25 cellular contexts compared by ENCODE assay signal in genomic region chr12:2402180-2402579, GRCh38.
A peak's percentile ranks its signal among the peaks of the same experiment; 100 is the strongest.
DNase-seq lines count a peak whose midpoint lies in the region; ATAC-seq and TF ChIP-seq lines count a peak whose summit lies in the region.
"Had no signal": no experiment of that assay in that cellular context is flagged by ENCODE, and none has a peak within 500 bp of the region (broad histone marks: within the 10 kb centered on the region; RNA-seq: fewer than 3 reads in every experiment).

No MANE protein-coding gene starts in this region.

- TF ChIP-seq EP300 in SK-N-SH (IDR thresholded peaks at IDR 0.05; ENCODE audit: borderline replicate concordance in 1 of 2, low read depth in 1 of 2, low read length in 1 of 2) = no peak

- H3K79me2 ChIP-seq in SK-N-SH (ENCODE audit: insufficient read depth) = no peaks in the 10 kb centered on the region
- H3K79me2 ChIP-seq: hepatocyte had no signal

- no peak for TF ChIP-seq CTCF in SK-N-SH (IDR thresholded peaks at IDR 0.05)

- ATAC-seq in SK-N-SH treated with all-trans-retinoic acid at 6 μM for 48 hours = no peak
- ATAC-seq in HG03045 (IDR thresholded peaks at IDR 0.05; ENCODE audit: unreplicated experiment) = no peak
- ATAC-seq: stimulated activated memory B cell treated with anti-CD40 and anti-IgM and Interleukin-4, amounts not matched to agents 10 μg/mL and 1 μg/mL and 100 μg/mL, for 72 hours had no signal

- H3K27me3 ChIP-seq in SK-N-SH (ENCODE audit: insufficient read depth) = no peaks in the 10 kb centered on the region; the same call in 1 of the 2 replicates
- H3K27me3 ChIP-seq in muscle layer of colon (ENCODE audit: control insufficient read depth in 1 of 2, insufficient read depth in 2 of 2, low read length in 2 of 2) = no peaks in the 10 kb centered on the region
- H3K27me3 ChIP-seq: hepatocyte, SJCRH30 had no signal

- H3K36me3 ChIP-seq in SK-N-SH (replicated peaks in 1 of 2; ENCODE audit: control insufficient read depth in 1 of 2, insufficient read depth in 2 of 2, low read length in 1 of 2) (no peaks in the 10 kb centered on the region), muscle layer of colon (ENCODE audit: insufficient read depth, low read length) (no peaks in the 10 kb centered on the region)
- H3K36me3 ChIP-seq: HAP-1, prostate gland, SJCRH30 had no signal

- H3K4me1 ChIP-seq in SK-N-SH (ENCODE audit: control insufficient read depth in 1 of 2, insufficient read depth in 2 of 2, low read depth in 1 of 2, low read length in 1 of 2) = peaks cover 0 to 9% of the 10 kb centered on the region in 2 experiments; a peak in 1 of 4 replicates
- peaks cover 45% of the 10 kb centered on the region for H3K4me1 ChIP-seq in muscle layer of colon (ENCODE audit: insufficient read depth, low read length)
- H3K4me1 ChIP-seq: HAP-1, prostate gland, SJCRH30 had no signal

- 66% methylated on average over 4 of the region's 5 CpGs for WGBS in SK-N-SH (ENCODE audit: low lambda C conversion rate)

- H3K9me2 ChIP-seq in SK-N-SH = no peaks in the 10 kb centered on the region

- no peak overlapping the region; a peak in 1 of 4 replicates for H3K27ac ChIP-seq in SK-N-SH (ENCODE audit: low read depth in 2 of 2, low read length in 1 of 2)
- H3K27ac ChIP-seq in muscle layer of colon (ENCODE audit: low read depth, low read length) = peak overlapping the region; percentile 71
- H3K27ac ChIP-seq: hepatocyte, PC-9, prostate gland, SJCRH30, VCaP had no signal

- H3K27ac Mint-ChIP-seq in activated T-helper 2 cell treated with anti-CD3 and anti-CD28 coated beads, Interferon-gamma antibody, Interleukin-2, Interleukin-4, amounts not matched to agents 10 μg/mL and 5 μg/mL and 100 μg/mL, durations not matched to agents 14 hours and 24 hours and 36 hours = no peak overlapping the region
- H3K27ac Mint-ChIP-seq: activated CD4-positive, alpha-beta T cell treated with anti-CD3 and anti-CD28 coated beads, Interleukin-2, amount 10 ng/mL, durations not matched to agents 24 days and 14 days; activated naive CD8-positive, alpha-beta T cell treated with anti-CD3 and anti-CD28 coated beads, Interleukin-2, amount 10 ng/mL, durations not matched to agents 7 days and 5 days; immature natural killer cell; stimulated activated memory B cell treated with anti-CD40 and anti-IgM and Interleukin-4, amounts not matched to agents 10 μg/mL and 1 μg/mL and 100 μg/mL, for 72 hours had no signal

- CTCF ChIA-PET in SK-N-SH (lab: Yijun Ruan, JAX) = interaction anchor here (0.7 to 5.1 kb wide), 5 partner anchors 9 to 192 kb away, joined by 3 to 31 read pairs (median 3); no protein-coding TSS in a partner anchor

- H3K4me3 ChIP-seq in SK-N-SH (ENCODE audit: low read depth in 2 of 2, low read length in 1 of 2) (no peak overlapping the region), muscle layer of colon (ENCODE audit: low read depth in 1 of 2, low read length in 2 of 2) (no peak overlapping the region)
- H3K4me3 ChIP-seq: HAP-1, hepatocyte, PC-9, prostate gland, SJCRH30, smooth muscle cell had no signal

- no peak overlapping the region for H3K4me2 ChIP-seq in SK-N-SH
- H3K4me2 ChIP-seq: hepatocyte, PC-9, smooth muscle cell had no signal

- no peaks in the 10 kb centered on the region for H3K9me3 ChIP-seq in SK-N-SH
- no peaks in the 10 kb centered on the region for H3K9me3 ChIP-seq in muscle layer of colon (ENCODE audit: low read length)
- H3K9me3 ChIP-seq: HAP-1, prostate gland, SJCRH30 had no signal

- H4K20me1 ChIP-seq in SK-N-SH (ENCODE audit: insufficient read depth) = no peaks in the 10 kb centered on the region

- no peak for TF ChIP-seq RAD21 in SK-N-SH (IDR thresholded peaks at IDR 0.05; ENCODE audit: low read length)

- H3K4me3 Mint-ChIP-seq in activated T-helper 2 cell treated with anti-CD3 and anti-CD28 coated beads, Interferon-gamma antibody, Interleukin-2, Interleukin-4, amounts not matched to agents 10 μg/mL and 5 μg/mL and 100 μg/mL, durations not matched to agents 14 hours and 24 hours and 36 hours (ENCODE audit: low read depth) = no peak overlapping the region
- H3K4me3 Mint-ChIP-seq: activated CD4-positive, alpha-beta T cell treated with anti-CD3 and anti-CD28 coated beads, Interleukin-2, amount 10 ng/mL, durations not matched to agents 24 days and 14 days; activated naive CD8-positive, alpha-beta T cell treated with anti-CD3 and anti-CD28 coated beads, Interleukin-2, amount 10 ng/mL, durations not matched to agents 7 days and 5 days; IgD-negative memory B cell; immature natural killer cell; stimulated activated memory B cell treated with anti-CD40 and anti-IgM and Interleukin-4, amounts not matched to agents 10 μg/mL and 1 μg/mL and 100 μg/mL, for 72 hours had no signal

- peak; percentile 42 for DNase-seq in SK-N-SH
- DNase-seq in NCI-H1092 (lab: John Stamatoyannopoulos, UW) = peak; percentile 38
- DNase-seq in NCI-H2227 treated with DMSO at 0.1 percent for 48 hours (lab: John Stamatoyannopoulos, UW) = peak; percentile 42
- no peak for DNase-seq in activated T-helper 2 cell treated with anti-CD3 and anti-CD28 coated beads, Interferon-gamma antibody, Interleukin-2, Interleukin-4, amounts not matched to agents 10 μg/mL and 5 μg/mL and 100 μg/mL, durations not matched to agents 14 hours and 24 hours and 36 hours (ENCODE audit: low spot score)
- no peak for DNase-seq in activated T-cell treated with anti-CD3 and anti-CD28 coated beads, Interleukin-2, amount 50 U/mL, for 48 hours
- DNase-seq: activated CD4-positive, alpha-beta T cell treated with anti-CD3 and anti-CD28 coated beads, Interleukin-2, amount 10 ng/mL, durations not matched to agents 24 days and 14 days; activated naive CD8-positive, alpha-beta T cell treated with anti-CD3 and anti-CD28 coated beads, Interleukin-2, amount 10 ng/mL, durations not matched to agents 7 days and 5 days; cerebellar nuclear complex; erythroblast; foreskin melanocyte; immature natural killer cell; NCI-H1694; PC-9; SJCRH30; T-helper 2 cell had no signal

- peaks cover 1% of the 10 kb centered on the region for H3K4me1 Mint-ChIP-seq in activated T-helper 2 cell treated with anti-CD3 and anti-CD28 coated beads, Interferon-gamma antibody, Interleukin-2, Interleukin-4, amounts not matched to agents 10 μg/mL and 5 μg/mL and 100 μg/mL, durations not matched to agents 14 hours and 24 hours and 36 hours (ENCODE audit: low read depth)
- H3K4me1 Mint-ChIP-seq: activated CD4-positive, alpha-beta T cell treated with anti-CD3 and anti-CD28 coated beads, Interleukin-2, amount 10 ng/mL, durations not matched to agents 24 days and 14 days; IgD-negative memory B cell; immature natural killer cell had no signal

- intact Hi-C loops in activated T-helper 2 cell treated with anti-CD3 and anti-CD28 coated beads, Interferon-gamma antibody, Interleukin-2, Interleukin-4, amounts not matched to agents 10 μg/mL and 5 μg/mL and 100 μg/mL, durations not matched to agents 14 hours and 24 hours and 36 hours (cut with micrococcal nuclease) = no loop called here

- no peaks in the 10 kb centered on the region for H3K36me3 Mint-ChIP-seq in activated T-helper 2 cell treated with anti-CD3 and anti-CD28 coated beads, Interferon-gamma antibody, Interleukin-2, Interleukin-4, amounts not matched to agents 10 μg/mL and 5 μg/mL and 100 μg/mL, durations not matched to agents 14 hours and 24 hours and 36 hours (ENCODE audit: low read depth)
- H3K36me3 Mint-ChIP-seq: activated naive CD8-positive, alpha-beta T cell treated with anti-CD3 and anti-CD28 coated beads, Interleukin-2, amount 10 ng/mL, durations not matched to agents 7 days and 5 days; IgD-negative memory B cell; immature natural killer cell; stimulated activated memory B cell treated with anti-CD40 and anti-IgM and Interleukin-4, amounts not matched to agents 10 μg/mL and 1 μg/mL and 100 μg/mL, for 72 hours had no signal

- H3K9me3 Mint-ChIP-seq in activated T-helper 2 cell treated with anti-CD3 and anti-CD28 coated beads, Interferon-gamma antibody, Interleukin-2, Interleukin-4, amounts not matched to agents 10 μg/mL and 5 μg/mL and 100 μg/mL, durations not matched to agents 14 hours and 24 hours and 36 hours = no peaks in the 10 kb centered on the region
- H3K9me3 Mint-ChIP-seq: activated CD4-positive, alpha-beta T cell treated with anti-CD3 and anti-CD28 coated beads, Interleukin-2, amount 10 ng/mL, durations not matched to agents 24 days and 14 days; activated naive CD8-positive, alpha-beta T cell treated with anti-CD3 and anti-CD28 coated beads, Interleukin-2, amount 10 ng/mL, durations not matched to agents 7 days and 5 days; immature natural killer cell; stimulated activated memory B cell treated with anti-CD40 and anti-IgM and Interleukin-4, amounts not matched to agents 10 μg/mL and 1 μg/mL and 100 μg/mL, for 72 hours had no signal

- no peak overlapping the region for H2AFZ ChIP-seq in SK-N-SH (ENCODE audit: low read depth)
- H2AFZ ChIP-seq: hepatocyte, PC-9 had no signal

- POLR2A ChIA-PET in SK-N-SH (lab: Yijun Ruan, JAX) = no interaction called here

- H3K9ac ChIP-seq in SK-N-SH (no peak overlapping the region), muscle layer of colon (ENCODE audit: low read length) (no peak overlapping the region)

- H3K27me3 Mint-ChIP-seq in activated T-helper 2 cell treated with anti-CD3 and anti-CD28 coated beads, Interferon-gamma antibody, Interleukin-2, Interleukin-4, amounts not matched to agents 10 μg/mL and 5 μg/mL and 100 μg/mL, durations not matched to agents 14 hours and 24 hours and 36 hours (ENCODE audit: low read depth) = peaks cover 21% of the 10 kb centered on the region

- no peaks in the 10 kb centered on the region for H3F3A ChIP-seq in SK-N-SH (replicated peaks; ENCODE audit: insufficient read depth)

TF ChIP-seq in SK-N-SH treated with all-trans-retinoic acid at 6 μM for 48 hours, 23 proteins besides CTCF, POLR2A, EP300 and RAD21 (continues in another document):
- TF ChIP-seq BACH2 (CRISPR knock-in tag; IDR thresholded peaks at IDR 0.05; ENCODE audit: borderline replicate concordance) (no peak), CREB5 (CRISPR knock-in tag; IDR thresholded peaks at IDR 0.05; ENCODE audit: low read depth) (no peak)

Comparison
In these comparisons a context has a peak if more than half of its experiments do, and no peak if none do; other contexts are left out.
1. DNase-seq: peak in SK-N-SH (single experiment), NCI-H1092 (single experiment) and NCI-H2227 treated with DMSO at 0.1 percent for 48 hours (single experiment); none in activated T-helper 2 cell treated with anti-CD3 and anti-CD28 coated beads, Interferon-gamma antibody, Interleukin-2, Interleukin-4, amounts not matched to agents 10 μg/mL and 5 μg/mL and 100 μg/mL, durations not matched to agents 14 hours and 24 hours and 36 hours (single experiment) and activated T-cell treated with anti-CD3 and anti-CD28 coated beads, Interleukin-2, amount 50 U/mL, for 48 hours (0 of 2).